In genomic region chr16:51853586-51853985, GRCh38 we compare ENCODE assay signal across 24 cellular contexts.
"Had no signal": no experiment of that assay in that cellular context is flagged by ENCODE, and none has a peak within 500 bp of the region (broad histone marks: within the 10 kb centered on the region; RNA-seq: fewer than 3 reads in every experiment).

No MANE protein-coding gene starts in this region.

- H3K27ac Mint-ChIP-seq: activated CD4-positive, alpha-beta memory T cell treated with anti-CD3 and anti-CD28 coated beads for 36 hours; activated CD4-positive, alpha-beta T cell treated with anti-CD3 and anti-CD28 coated beads for 36 hours; activated CD4-positive, alpha-beta T cell treated with anti-CD3 and anti-CD28 coated beads, Interleukin-2, amount 10 ng/mL, durations not matched to agents 24 days and 14 days; activated naive CD8-positive, alpha-beta T cell; activated T-helper 17 cell treated with anti-CD3 and anti-CD28 coated beads, Interleukin-2, amount 50 U/mL, for 72 hours; dendritic cell treated with granulocyte-macrophage colony-stimulating factor and Interleukin-4, amounts not matched to agents 40 ng/mL and 50 ng/mL, for 4 days; endodermal cell had no signal

- H3K4me1 Mint-ChIP-seq: activated CD4-positive, alpha-beta T cell treated with anti-CD3 and anti-CD28 coated beads for 36 hours; activated T-helper 17 cell treated with anti-CD3 and anti-CD28 coated beads, Interleukin-2, amount 50 U/mL, for 72 hours; central memory CD8-positive, alpha-beta T cell had no signal

- H3K27ac ChIP-seq: brain microvascular endothelial cell, coronary artery, dorsolateral prefrontal cortex had no signal

- H3K9me3 Mint-ChIP-seq: activated CD4-positive, alpha-beta T cell treated with anti-CD3 and anti-CD28 coated beads, Interleukin-2, amount 10 ng/mL, durations not matched to agents 24 days and 14 days; dendritic cell treated with granulocyte-macrophage colony-stimulating factor and Interleukin-4, amounts not matched to agents 40 ng/mL and 50 ng/mL, for 4 days had no signal

- H3K27me3 ChIP-seq: brain microvascular endothelial cell had no signal

- H3K4me3 Mint-ChIP-seq: activated CD4-positive, alpha-beta memory T cell treated with anti-CD3 and anti-CD28 coated beads for 36 hours; activated CD4-positive, alpha-beta T cell treated with anti-CD3 and anti-CD28 coated beads for 36 hours; activated CD4-positive, alpha-beta T cell treated with anti-CD3 and anti-CD28 coated beads, Interleukin-2, amount 10 ng/mL, durations not matched to agents 24 days and 14 days; activated naive CD8-positive, alpha-beta T cell; activated T-cell treated with anti-CD3 and anti-CD28 coated beads, Interleukin-2, amount 50 U/mL, for 4 hours; activated T-helper 17 cell treated with anti-CD3 and anti-CD28 coated beads, Interleukin-2, amount 50 U/mL, for 72 hours; central memory CD8-positive, alpha-beta T cell; dendritic cell treated with granulocyte-macrophage colony-stimulating factor and Interleukin-4, amounts not matched to agents 40 ng/mL and 50 ng/mL, for 4 days; endodermal cell had no signal

- DNase-seq: activated CD4-positive, alpha-beta memory T cell treated with anti-CD3 and anti-CD28 coated beads for 36 hours; activated CD4-positive, alpha-beta T cell treated with anti-CD3 and anti-CD28 coated beads for 36 hours; activated CD4-positive, alpha-beta T cell treated with anti-CD3 and anti-CD28 coated beads, Interleukin-2, amount 10 ng/mL, durations not matched to agents 24 days and 14 days; activated CD4-positive, CD25-positive, alpha-beta regulatory T cell; activated CD4-positive, CD25-positive, alpha-beta regulatory T cell treated with anti-CD3 and anti-CD28 coated beads, Interleukin-2, amount 50 U/mL, for 72 hours; activated effector memory CD4-positive, alpha-beta T cell treated with Interleukin-2 at 50 U/mL for 16 hours; activated gamma-delta T cell treated with Interleukin-2 at 50 U/mL for 16 hours; activated naive CD4-positive, alpha-beta T cell treated with anti-CD3 and anti-CD28 coated beads, Interleukin-2, amount 50 U/mL, for 16 hours; activated naive CD4-positive, alpha-beta T cell treated with Interleukin-2 at 50 U/mL for 16 hours; activated T-cell treated with anti-CD3 and anti-CD28 coated beads, Interleukin-2, amount 50 U/mL, for 4 hours; amniotic stem cell; anterior cingulate cortex; brain microvascular endothelial cell; dorsolateral prefrontal cortex; effector memory CD4-positive, alpha-beta T cell; endodermal cell; foreskin fibroblast; T-helper 2 cell had no signal

- H3K36me3 Mint-ChIP-seq: activated CD4-positive, alpha-beta memory T cell treated with anti-CD3 and anti-CD28 coated beads for 36 hours; activated naive CD8-positive, alpha-beta T cell had no signal

- ATAC-seq: activated CD4-positive, alpha-beta T cell treated with anti-CD3 and anti-CD28 coated beads for 36 hours; activated T-cell treated with anti-CD3 and anti-CD28 coated beads, Interleukin-2, amount 50 U/mL, for 4 hours; activated T-helper 17 cell treated with anti-CD3 and anti-CD28 coated beads, Interleukin-2, amount 50 U/mL, for 72 hours; esophagus mucosa had no signal

- H3K27me3 Mint-ChIP-seq: activated CD4-positive, alpha-beta memory T cell treated with anti-CD3 and anti-CD28 coated beads for 36 hours; activated CD4-positive, alpha-beta T cell treated with anti-CD3 and anti-CD28 coated beads for 36 hours; activated CD4-positive, alpha-beta T cell treated with anti-CD3 and anti-CD28 coated beads, Interleukin-2, amount 10 ng/mL, durations not matched to agents 24 days and 14 days; activated naive CD8-positive, alpha-beta T cell; activated T-helper 17 cell treated with anti-CD3 and anti-CD28 coated beads, Interleukin-2, amount 50 U/mL, for 72 hours; central memory CD8-positive, alpha-beta T cell; dendritic cell treated with granulocyte-macrophage colony-stimulating factor and Interleukin-4, amounts not matched to agents 40 ng/mL and 50 ng/mL, for 4 days had no signal

- H3K4me3 ChIP-seq: coronary artery, dorsolateral prefrontal cortex had no signal

- H3K36me3 ChIP-seq: brain microvascular endothelial cell had no signal
